Comparison of ENCODE assay signal across 13 cellular contexts in genomic region chr11:16804104-16804947, GRCh38.
DNase-seq lines count a peak whose midpoint lies in the region; ATAC-seq and TF ChIP-seq lines count a peak whose summit lies in the region.
"Had no signal": no experiment of that assay in that cellular context is flagged by ENCODE, and none has a peak within 500 bp of the region (broad histone marks: within the 10 kb centered on the region; RNA-seq: fewer than 3 reads in every experiment).

No MANE protein-coding gene starts in this region.

- H3K79me1 ChIP-seq in mesendoderm (ENCODE audit: low read length) = no peaks in the 10 kb centered on the region

- no peak overlapping the region for H3K56ac ChIP-seq in mesendoderm (ENCODE audit: low read length)

- TF ChIP-seq CTCF in right atrium auricular region (IDR thresholded peaks at IDR 0.05) (no peak), fibroblast of pulmonary artery (IDR thresholded peaks at IDR 0.05; ENCODE audit: low read length, missing control alignments) (no peak)

- intact Hi-C loops in Right ventricle myocardium inferior (cut with DNase I) = no loop called here

- H3K36me3 ChIP-seq in right atrium auricular region (peaks cover 7% of the 10 kb centered on the region), mesendoderm (ENCODE audit: control insufficient read depth, insufficient read depth, low read length) (no peaks in the 10 kb centered on the region)

- peak overlapping the region in 1 of 2 donors; percentile 28 for H3K27ac ChIP-seq in right atrium auricular region
- no peak overlapping the region for H3K27ac ChIP-seq in mesendoderm (ENCODE audit: low read depth, low read length)

- no peak overlapping the region for H4K8ac ChIP-seq in mesendoderm (ENCODE audit: low read depth, low read length)

- H3K27me3 ChIP-seq in right atrium auricular region (no peaks in the 10 kb centered on the region), mesendoderm (ENCODE audit: insufficient read depth, low read length, poor library complexity) (no peaks in the 10 kb centered on the region)

- H3K9me3 ChIP-seq in right atrium auricular region = no peaks in the 10 kb centered on the region

- H2BK120ac ChIP-seq in mesendoderm (ENCODE audit: low read depth, low read length) = no peak overlapping the region

- H3K4me2 ChIP-seq in mesendoderm (ENCODE audit: low read length) = no peak overlapping the region

- H3K18ac ChIP-seq in mesendoderm (ENCODE audit: low read length) = no peak overlapping the region

- WGBS in mesendoderm (ENCODE audit: extremely low coverage, insufficient coverage, low lambda C conversion rate) = no CpG with 5 or more reads among the region's 7 CpGs

- no peak for TF ChIP-seq POLR2A in erythroblast (IDR thresholded peaks at IDR 0.05; ENCODE audit: low read length)

- H3K79me2 ChIP-seq in mesendoderm (ENCODE audit: control insufficient read depth, insufficient read depth, low read length) = no peaks in the 10 kb centered on the region

- H3K4me1 ChIP-seq in right atrium auricular region (peaks cover 0 to 45% of the 10 kb centered on the region in 2 donors), mesendoderm (ENCODE audit: control insufficient read depth, low read depth, low read length) (peaks cover 10% of the 10 kb centered on the region)

- H2BK15ac ChIP-seq in mesendoderm (replicated peaks; ENCODE audit: low read depth) = no peak overlapping the region

- H3K23ac ChIP-seq in mesendoderm (ENCODE audit: low read length) = no peak overlapping the region

- no peak for DNase-seq in Right ventricle myocardium inferior (ENCODE audit: missing footprints)
- DNase-seq in right atrium auricular region (ENCODE audit: low spot score) = no peak
- peak; percentile 93 for DNase-seq in fibroblast of pulmonary artery (ENCODE audit: low read depth)
- DNase-seq in lung microvascular endothelial cell (ENCODE audit: low read depth in 2 of 2) = peak; percentile 77 to 88
- no peak for DNase-seq in stimulated activated CD4-positive, alpha-beta T cell treated with anti-CD3 and anti-CD28 coated beads, Interleukin-1b, Interleukin-23, amount 100 ng/mL, for 48 hours
- no peak for DNase-seq in erythroblast (lab: John Stamatoyannopoulos, UW)
- no peak for DNase-seq in mesendoderm
- DNase-seq: activated CD4-positive, alpha-beta T cell treated with anti-CD3 and anti-CD28 coated beads for 48 hours; KBM-7; naive thymus-derived CD8-positive, alpha-beta T cell; NCI-H2081 treated with DMSO at 0.1 percent for 48 hours had no signal

- ATAC-seq in Right ventricle myocardium inferior (peak; percentile 38), GM19397 (IDR thresholded peaks at IDR 0.05; ENCODE audit: unreplicated experiment) (no peak)
- ATAC-seq: naive thymus-derived CD8-positive, alpha-beta T cell had no signal

- no peak overlapping the region for H2BK5ac ChIP-seq in mesendoderm (ENCODE audit: low read length)

- H2AK5ac ChIP-seq in mesendoderm (ENCODE audit: low read length) = no peak overlapping the region

- H3K4me3 ChIP-seq in right atrium auricular region = no peak overlapping the region
- no peak overlapping the region for H3K4me3 ChIP-seq in fibroblast of pulmonary artery (replicated peaks; ENCODE audit: low read depth, low read length)
- H3K4me3 ChIP-seq in mesendoderm (ENCODE audit: low read length) = no peak overlapping the region
- H3K4me3 ChIP-seq: skin epidermis had no signal

- no peak overlapping the region for H4K5ac ChIP-seq in mesendoderm (ENCODE audit: low read length)

- H3K4ac ChIP-seq in mesendoderm (ENCODE audit: low read depth, low read length) = no peak overlapping the region

- no peak overlapping the region for H3K9ac ChIP-seq in mesendoderm (ENCODE audit: low read length)

Comparison
In these comparisons a context has a peak if more than half of its experiments do, and no peak if none do; other contexts are left out.
1. DNase-seq: peak in fibroblast of pulmonary artery (single experiment) and lung microvascular endothelial cell (2 of 2); none in Right ventricle myocardium inferior (single experiment), right atrium auricular region (single experiment), stimulated activated CD4-positive, alpha-beta T cell treated with anti-CD3 and anti-CD28 coated beads, Interleukin-1b, Interleukin-23, amount 100 ng/mL, for 48 hours (single experiment), erythroblast (0 of 2) and mesendoderm (single experiment).